26 cellular contexts compared by ENCODE assay signal in genomic region chr2:9695916-9696315, GRCh38.
"Had no signal": no experiment of that assay in that cellular context is flagged by ENCODE, and none has a peak within 500 bp of the region (broad histone marks: within the 10 kb centered on the region; RNA-seq: fewer than 3 reads in every experiment).

No MANE protein-coding gene starts in this region.

- DNase-seq: activated CD4-positive, alpha-beta T cell treated with anti-CD3 and anti-CD28 coated beads for 4 hours; activated CD4-positive, alpha-beta T cell treated with anti-CD3 and anti-CD28 coated beads, Interleukin-2, amount 50 U/mL, for 4 hours; activated effector memory CD4-positive, alpha-beta T cell treated with anti-CD3 and anti-CD28 coated beads, Interleukin-2, amount 50 U/mL, for 16 hours; activated naive CD4-positive, alpha-beta T cell treated with anti-CD3 and anti-CD28 coated beads, Interleukin-2, amount 10 ng/mL, durations not matched to agents 7 days and 5 days; activated naive CD8-positive, alpha-beta T cell treated with anti-CD3 and anti-CD28 coated beads, Interleukin-2, amount 10 ng/mL, durations not matched to agents 7 days and 5 days; cerebellar nuclear complex; colonic mucosa; foreskin fibroblast; heart left ventricle; kidney glomerular epithelial cell; left ventricle myocardium inferior; naive B cell; nucleus accumbens; pancreas; psoas muscle; spleen; stimulated activated naive CD4-positive, alpha-beta T cell; T-cell had no signal

- H3K4me1 ChIP-seq: colonic mucosa, pancreas had no signal

- H3K9me3 ChIP-seq: ascending aorta, colonic mucosa, heart left ventricle, left ventricle myocardium inferior, pancreas, psoas muscle, right atrium auricular region, spleen, tibial nerve had no signal

- H3K4me3 ChIP-seq: ascending aorta, cardiac muscle cell, colonic mucosa, heart left ventricle, left ventricle myocardium inferior, lung, pancreas, psoas muscle, right atrium auricular region, spleen, tibial nerve had no signal

- H3K36me3 Mint-ChIP-seq: activated naive CD4-positive, alpha-beta T cell treated with anti-CD3 and anti-CD28 coated beads, Interleukin-2, amount 10 ng/mL, durations not matched to agents 7 days and 5 days; activated naive CD8-positive, alpha-beta T cell treated with anti-CD3 and anti-CD28 coated beads, Interleukin-2, amount 10 ng/mL, durations not matched to agents 7 days and 5 days; brain; naive B cell; T-cell had no signal

- H3K36me3 ChIP-seq: ascending aorta, cardiac muscle cell, colonic mucosa, heart left ventricle, left ventricle myocardium inferior, pancreas, right atrium auricular region, spleen, tibial nerve had no signal

- H3K27ac Mint-ChIP-seq: activated naive CD4-positive, alpha-beta T cell treated with anti-CD3 and anti-CD28 coated beads, Interleukin-2, amount 10 ng/mL, durations not matched to agents 7 days and 5 days; activated naive CD8-positive, alpha-beta T cell treated with anti-CD3 and anti-CD28 coated beads, Interleukin-2, amount 10 ng/mL, durations not matched to agents 7 days and 5 days; activated T-helper 1 cell treated with anti-CD3 and anti-CD28 coated beads, Interleukin-12 subunit alpha, Interleukin-12 subunit beta, Interleukin-2, Interleukin-4 antibody, amounts not matched to agents 30 ng/mL and 10 ng/mL and 1 ng/mL, durations not matched to agents 14 hours and 24 hours and 36 hours; brain; naive B cell; T-cell; T-helper 2 cell treated with Interferon-gamma antibody and Interleukin-4, amounts not matched to agents 5 μg/mL and 100 μg/mL, for 36 hours had no signal

- H3K27me3 ChIP-seq: ascending aorta, cardiac muscle cell, colonic mucosa, heart left ventricle, pancreas, right atrium auricular region, spleen, tibial nerve had no signal

- H3K27ac ChIP-seq: ascending aorta, cardiac muscle cell, colonic mucosa, heart left ventricle, left ventricle myocardium inferior, pancreas, psoas muscle, right atrium auricular region, spleen, tibial nerve had no signal

- H3K9me3 Mint-ChIP-seq: naive B cell; T-cell; T-helper 2 cell treated with Interferon-gamma antibody and Interleukin-4, amounts not matched to agents 5 μg/mL and 100 μg/mL, for 36 hours had no signal

- H3K27me3 Mint-ChIP-seq: T-cell had no signal

- H3K4me3 Mint-ChIP-seq: activated naive CD4-positive, alpha-beta T cell treated with anti-CD3 and anti-CD28 coated beads, Interleukin-2, amount 10 ng/mL, durations not matched to agents 7 days and 5 days; activated naive CD8-positive, alpha-beta T cell treated with anti-CD3 and anti-CD28 coated beads, Interleukin-2, amount 10 ng/mL, durations not matched to agents 7 days and 5 days; activated T-helper 1 cell treated with anti-CD3 and anti-CD28 coated beads, Interleukin-12 subunit alpha, Interleukin-12 subunit beta, Interleukin-2, Interleukin-4 antibody, amounts not matched to agents 30 ng/mL and 10 ng/mL and 1 ng/mL, durations not matched to agents 14 hours and 24 hours and 36 hours; brain; naive B cell; T-cell; T-helper 2 cell treated with Interferon-gamma antibody and Interleukin-4, amounts not matched to agents 5 μg/mL and 100 μg/mL, for 36 hours had no signal
